Comparison of ENCODE assay signal across 9 cellular contexts in genomic region chr6:21438986-21439352, GRCh38.
A peak's percentile ranks its signal among the peaks of the same experiment; 100 is the strongest.
DNase-seq lines count a peak whose midpoint lies in the region; ATAC-seq and TF ChIP-seq lines count a peak whose summit lies in the region.
"Had no signal": no experiment of that assay in that cellular context is flagged by ENCODE, and none has a peak within 500 bp of the region (broad histone marks: within the 10 kb centered on the region; RNA-seq: fewer than 3 reads in every experiment).

No MANE protein-coding gene starts in this region.

- no peak for TF ChIP-seq POLR2A in suprapubic skin (IDR thresholded peaks at IDR 0.05)

- H3K4me3 ChIP-seq in fibroblast of pulmonary artery (replicated peaks; ENCODE audit: low read depth, low read length) (no peak overlapping the region), MG63 (no peak overlapping the region), left ventricle myocardium inferior (no peak overlapping the region), suprapubic skin (no peak overlapping the region)
- H3K4me3 ChIP-seq: heart right ventricle had no signal

- DNase-seq in HCEC 1CT, result peak; percentile 26
- peak; percentile 89 to 90 for DNase-seq in Kasumi-1 (lab: John Stamatoyannopoulos, UW)
- DNase-seq in fibroblast of pulmonary artery (ENCODE audit: low read depth), result peak; percentile 5
- no peak for DNase-seq in MG63
- no peak for DNase-seq in left ventricle myocardium inferior
- DNase-seq in NCI-H1048 (lab: John Stamatoyannopoulos, UW), result no peak
- no peak for DNase-seq in suprapubic skin (ENCODE audit: low spot score in 2 of 2)
- DNase-seq: heart right ventricle had no signal

- H3K9me3 ChIP-seq in MG63 (no peaks in the 10 kb centered on the region), left ventricle myocardium inferior (replicated peaks) (no peaks in the 10 kb centered on the region), suprapubic skin (no peaks in the 10 kb centered on the region)

- intact Hi-C loops in left ventricle myocardium inferior (cut with micrococcal nuclease), result no loop called here

- H3K27ac ChIP-seq in left ventricle myocardium inferior (replicated peaks), result no peak overlapping the region
- H3K27ac ChIP-seq in suprapubic skin, result no peak overlapping the region
- H3K27ac ChIP-seq: heart right ventricle had no signal

- peak; percentile 41 for ATAC-seq in GM18867 (IDR thresholded peaks at IDR 0.05; ENCODE audit: unreplicated experiment)
- ATAC-seq: heart right ventricle had no signal

- H3K36me3 ChIP-seq in MG63 (no peaks in the 10 kb centered on the region), left ventricle myocardium inferior (no peaks in the 10 kb centered on the region), suprapubic skin (no peaks in the 10 kb centered on the region)
- H3K36me3 ChIP-seq: heart right ventricle had no signal

- H3K27me3 ChIP-seq in MG63 (no peaks in the 10 kb centered on the region), left ventricle myocardium inferior (ENCODE audit: low read depth) (no peaks in the 10 kb centered on the region), suprapubic skin (no peaks in the 10 kb centered on the region)
- H3K27me3 ChIP-seq: heart right ventricle had no signal

- TF ChIP-seq CTCF in fibroblast of pulmonary artery (IDR thresholded peaks at IDR 0.05; ENCODE audit: low read length, missing control alignments) (no peak), left ventricle myocardium inferior (IDR thresholded peaks at IDR 0.05; ENCODE audit: borderline replicate concordance) (no peak), suprapubic skin (IDR thresholded peaks at IDR 0.05) (no peak)

- no peak for TF ChIP-seq EP300 in suprapubic skin (IDR thresholded peaks at IDR 0.05)

- H3K4me1 ChIP-seq in left ventricle myocardium inferior, result no peaks in the 10 kb centered on the region
- H3K4me1 ChIP-seq in suprapubic skin, result no peaks in the 10 kb centered on the region

- WGBS in suprapubic skin, result 50% methylated on average over 2 of the region's 2 CpGs

Comparison
In these comparisons a context has a peak if more than half of its experiments do, and no peak if none do; other contexts are left out.
1. DNase-seq: peak in HCEC 1CT (single experiment), Kasumi-1 (2 of 2) and fibroblast of pulmonary artery (single experiment); none in MG63 (single experiment), left ventricle myocardium inferior (single experiment), NCI-H1048 (single experiment) and suprapubic skin (0 of 2).